Comparison of ENCODE assay signal across 21 cellular contexts in the genomic region with DNA sequence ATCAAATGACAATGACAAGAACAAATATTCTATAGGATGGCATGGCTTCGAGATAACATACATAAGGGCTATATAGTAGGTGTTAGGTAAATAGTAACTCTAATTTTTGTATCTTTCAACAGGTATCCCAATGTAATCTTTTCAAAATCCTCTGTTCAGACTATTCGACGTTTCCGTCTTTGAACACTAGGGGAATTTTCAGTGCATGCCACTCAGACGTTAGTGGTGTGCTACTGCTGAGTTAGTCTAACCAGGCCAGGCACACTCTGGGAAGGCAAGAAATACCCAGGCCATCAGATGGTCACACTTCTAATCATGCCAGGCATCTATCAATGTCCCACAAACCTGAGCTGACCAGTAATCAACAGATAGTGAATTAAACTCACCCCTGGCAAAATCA. TPM values are rescaled to one million over a fixed set of nuclear protein-coding genes. Genes with fewer than 3 reads are reported as not detected.
DNase-seq lines count a peak whose midpoint lies in the region; ATAC-seq and TF ChIP-seq lines count a peak whose summit lies in the region.
"Had no signal": no experiment of that assay in that cellular context is flagged by ENCODE, and none has a peak within 500 bp of the region (broad histone marks: within the 10 kb centered on the region; RNA-seq: fewer than 3 reads in every experiment).

No MANE protein-coding gene starts in this region.

- no peak overlapping the region for H3K4me3 ChIP-seq in GM23338
- no peak overlapping the region for H3K4me3 ChIP-seq in CD8-positive, alpha-beta T cell (ENCODE audit: low read depth, low read length)
- H3K4me3 ChIP-seq: coronary artery, stomach had no signal

- H3K27ac Mint-ChIP-seq in GM23338, result no peak overlapping the region
- H3K27ac Mint-ChIP-seq in activated naive CD4-positive, alpha-beta T cell treated with anti-CD3 and anti-CD28 coated beads, Interleukin-2, amount 50 U/mL, for 72 hours, result no peak overlapping the region
- H3K27ac Mint-ChIP-seq in CD8-positive, alpha-beta T cell, result no peak overlapping the region
- H3K27ac Mint-ChIP-seq: activated CD8-positive, alpha-beta memory T cell treated with anti-CD3 and anti-CD28 coated beads, Interleukin-2, amount 10 ng/mL, durations not matched to agents 7 days and 5 days; nephron; T-helper 1 cell treated with Interleukin-12 subunit alpha and Interleukin-12 subunit beta and Interleukin-4 antibody, amounts not matched to agents 30 μg/mL and 1 μg/mL, for 36 hours had no signal

- H3K4me1 Mint-ChIP-seq in GM23338, result peaks cover 19% of the 10 kb centered on the region
- H3K4me1 Mint-ChIP-seq in CD8-positive, alpha-beta T cell (ENCODE audit: low read depth), result peaks cover 1% of the 10 kb centered on the region

- H3K4me3 Mint-ChIP-seq in GM23338, result no peak overlapping the region
- H3K4me3 Mint-ChIP-seq in CD8-positive, alpha-beta T cell, result no peak overlapping the region
- H3K4me3 Mint-ChIP-seq: activated CD8-positive, alpha-beta memory T cell treated with anti-CD3 and anti-CD28 coated beads, Interleukin-2, amount 10 ng/mL, durations not matched to agents 7 days and 5 days; nephron; T-helper 1 cell treated with Interleukin-12 subunit alpha and Interleukin-12 subunit beta and Interleukin-4 antibody, amounts not matched to agents 30 μg/mL and 1 μg/mL, for 36 hours had no signal

- H3K9me3 Mint-ChIP-seq in GM23338, result no peaks in the 10 kb centered on the region
- H3K9me3 Mint-ChIP-seq in activated naive CD4-positive, alpha-beta T cell treated with anti-CD3 and anti-CD28 coated beads, Interleukin-2, amount 50 U/mL, for 72 hours, result no peaks in the 10 kb centered on the region
- no peaks in the 10 kb centered on the region for H3K9me3 Mint-ChIP-seq in CD8-positive, alpha-beta T cell
- H3K9me3 Mint-ChIP-seq: nephron; T-helper 1 cell treated with Interleukin-12 subunit alpha and Interleukin-12 subunit beta and Interleukin-4 antibody, amounts not matched to agents 30 μg/mL and 1 μg/mL, for 36 hours had no signal

- no peak overlapping the region for H2AFZ ChIP-seq in GM23338

- no peaks in the 10 kb centered on the region for H3K27me3 ChIP-seq in GM23338 (ENCODE audit: insufficient read depth)
- no peaks in the 10 kb centered on the region for H3K27me3 ChIP-seq in foreskin keratinocyte
- H3K27me3 ChIP-seq in CD8-positive, alpha-beta T cell (ENCODE audit: insufficient read depth, low read length), result no peaks in the 10 kb centered on the region

- H3K36me3 ChIP-seq in GM23338 (ENCODE audit: insufficient read depth), result no peaks in the 10 kb centered on the region
- H3K36me3 ChIP-seq in CD8-positive, alpha-beta T cell (ENCODE audit: insufficient read depth, low read length), result no peaks in the 10 kb centered on the region
- H3K36me3 ChIP-seq: stomach had no signal

- no peaks in the 10 kb centered on the region for H3K36me3 Mint-ChIP-seq in GM23338 (ENCODE audit: low read depth)
- no peaks in the 10 kb centered on the region for H3K36me3 Mint-ChIP-seq in activated naive CD4-positive, alpha-beta T cell treated with anti-CD3 and anti-CD28 coated beads, Interleukin-2, amount 50 U/mL, for 72 hours
- no peaks in the 10 kb centered on the region for H3K36me3 Mint-ChIP-seq in CD8-positive, alpha-beta T cell
- H3K36me3 Mint-ChIP-seq: activated CD8-positive, alpha-beta memory T cell treated with anti-CD3 and anti-CD28 coated beads, Interleukin-2, amount 10 ng/mL, durations not matched to agents 7 days and 5 days had no signal

- CTCF ChIA-PET in CD8-positive, alpha-beta T cell (lab: Charles Lee), result no interaction called here

- TF ChIP-seq CTCF in 22Rv1 (IDR thresholded peaks at IDR 0.05) (peak; percentile 25), GM23338 (conservative IDR thresholded peaks at IDR 0.05; ENCODE audit: low read depth in 2 of 2) (peak; percentile 28 to 47), foreskin keratinocyte (conservative IDR thresholded peaks at IDR 0.05) (peak; percentile 21)
- TF ChIP-seq CTCF in CD8-positive, alpha-beta T cell (IDR thresholded peaks at IDR 0.05), result no peak

- no peak overlapping the region for H3K4me2 ChIP-seq in GM23338

- intact Hi-C loops in CD8-positive, alpha-beta T cell (cut with DNase I, micrococcal nuclease), result no loop called here

- H3K4me1 ChIP-seq in GM23338 (ENCODE audit: insufficient read depth), result no peaks in the 10 kb centered on the region
- peaks cover 4% of the 10 kb centered on the region for H3K4me1 ChIP-seq in foreskin keratinocyte
- no peaks in the 10 kb centered on the region for H3K4me1 ChIP-seq in CD8-positive, alpha-beta T cell (ENCODE audit: insufficient read depth, low read length)

- POLR2A ChIA-PET in CD8-positive, alpha-beta T cell (lab: Charles Lee), result no interaction called here

- ATAC-seq in GM23338 (peak; percentile 65), SK-N-SH treated with all-trans-retinoic acid at 6 μM for 48 hours (0 out of 3 replicates have a peak, but pooled peaks have one; percentile 22), foreskin keratinocyte (no peak), HG03139 (IDR thresholded peaks at IDR 0.05; ENCODE audit: unreplicated experiment) (no peak)
- no peak for ATAC-seq in activated naive CD4-positive, alpha-beta T cell treated with anti-CD3 and anti-CD28 coated beads, Interleukin-2, amount 50 U/mL, for 72 hours
- no peak for ATAC-seq in CD8-positive, alpha-beta T cell

- H3K79me2 ChIP-seq in GM23338 (replicated peaks; ENCODE audit: insufficient read depth), result no peaks in the 10 kb centered on the region

- H3K9me3 ChIP-seq in CD8-positive, alpha-beta T cell (ENCODE audit: low read length), result no peaks in the 10 kb centered on the region
- H3K9me3 ChIP-seq: stomach had no signal

- H3K27ac ChIP-seq in 22Rv1 (no peak overlapping the region), GM23338 (ENCODE audit: low read depth) (no peak overlapping the region), foreskin keratinocyte (no peak overlapping the region), caudate nucleus (ENCODE audit: low read depth, low read length) (no peak overlapping the region)
- H3K27ac ChIP-seq in CD8-positive, alpha-beta T cell (ENCODE audit: low read depth, low read length), result no peak overlapping the region
- H3K27ac ChIP-seq: coronary artery, stomach had no signal

- H3F3A ChIP-seq in GM23338 (replicated peaks; ENCODE audit: low read depth), result no peaks in the 10 kb centered on the region

- H3K9me2 ChIP-seq in GM23338 (ENCODE audit: insufficient read depth), result no peaks in the 10 kb centered on the region

- H4K20me1 ChIP-seq in GM23338 (replicated peaks; ENCODE audit: insufficient read depth), result no peaks in the 10 kb centered on the region

- peaks cover 1% of the 10 kb centered on the region for H3K27me3 Mint-ChIP-seq in GM23338 (ENCODE audit: insufficient read depth, low read depth, poor library complexity)
- H3K27me3 Mint-ChIP-seq in CD8-positive, alpha-beta T cell (ENCODE audit: low read depth), result peaks cover 24% of the 10 kb centered on the region

- DNase-seq in GM23338 (ENCODE audit: low spot score), result peak; percentile 36
- no peak for DNase-seq in foreskin keratinocyte
- no peak for DNase-seq in activated naive CD4-positive, alpha-beta T cell treated with anti-CD3 and anti-CD28 coated beads, Interleukin-2, amount 50 U/mL, for 72 hours (ENCODE audit: low spot score in 2 of 2)
- no peak for DNase-seq in CD8-positive, alpha-beta T cell
- no peak for DNase-seq in caudate nucleus (lab: John Stamatoyannopoulos, UW)
- DNase-seq: activated CD8-positive, alpha-beta memory T cell treated with anti-CD3 and anti-CD28 coated beads, Interleukin-2, amount 10 ng/mL, durations not matched to agents 7 days and 5 days; activated effector memory CD4-positive, alpha-beta T cell treated with Interleukin-2 at 50 U/mL for 16 hours; anterior cingulate cortex; erythroblast; head of caudate nucleus; Karpas-422; NCI-H1417; NCI-H2171; stomach had no signal

TF ChIP-seq in GM23338, 12 proteins besides CTCF, POLR2A, EP300 and RAD21 (continues in another document):
- no peak for TF ChIP-seq POLR2AphosphoS5 (IDR thresholded peaks at IDR 0.05; ENCODE audit: low read depth)
- no peak for TF ChIP-seq CREB1 (CRISPR knock-in tag; IDR thresholded peaks at IDR 0.05; ENCODE audit: low read depth)
- no peak for TF ChIP-seq JUNB (IDR thresholded peaks at IDR 0.05; ENCODE audit: unreplicated experiment)
- no peak for TF ChIP-seq ZNF114 (CRISPR knock-in tag; IDR thresholded peaks at IDR 0.05)
- no peak for TF ChIP-seq NANOG (IDR thresholded peaks at IDR 0.05; ENCODE audit: borderline replicate concordance)
- TF ChIP-seq, protein P1, sequence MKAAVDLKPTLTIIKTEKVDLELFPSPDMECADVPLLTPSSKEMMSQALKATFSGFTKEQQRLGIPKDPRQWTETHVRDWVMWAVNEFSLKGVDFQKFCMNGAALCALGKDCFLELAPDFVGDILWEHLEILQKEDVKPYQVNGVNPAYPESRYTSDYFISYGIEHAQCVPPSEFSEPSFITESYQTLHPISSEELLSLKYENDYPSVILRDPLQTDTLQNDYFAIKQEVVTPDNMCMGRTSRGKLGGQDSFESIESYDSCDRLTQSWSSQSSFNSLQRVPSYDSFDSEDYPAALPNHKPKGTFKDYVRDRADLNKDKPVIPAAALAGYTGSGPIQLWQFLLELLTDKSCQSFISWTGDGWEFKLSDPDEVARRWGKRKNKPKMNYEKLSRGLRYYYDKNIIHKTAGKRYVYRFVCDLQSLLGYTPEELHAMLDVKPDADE (IDR thresholded peaks at IDR 0.05), result no peak

TF ChIP-seq in SK-N-SH treated with all-trans-retinoic acid at 6 μM for 48 hours, 23 proteins besides CTCF, POLR2A, EP300 and RAD21 (continues in another document):
- TF ChIP-seq PATZ1 (CRISPR knock-in tag; IDR thresholded peaks at IDR 0.05; ENCODE audit: borderline replicate concordance) (no peak), SNAI2 (CRISPR knock-in tag; IDR thresholded peaks at IDR 0.05) (no peak), ISL1 (CRISPR knock-in tag; IDR thresholded peaks at IDR 0.05) (no peak), RARB (CRISPR knock-in tag; IDR thresholded peaks at IDR 0.05) (no peak)

RNA-seq across cellular contexts. Expression of gene CREG2, which starts 14.6 kb away (rescaled TPM):
- total RNA-seq in GM23338 (2014; rRNA removed; shearing (Covaris generic)), result 0.12 and 2.6 TPM in 2 replicates
- polyA plus RNA-seq in GM23338 (2016; fragmentation: Nextera tagmentation; extraction: Ambion mirVana) (1.5 and 1.7 TPM in 2 replicates), foreskin keratinocyte (1.1 and 1.4 TPM in 2 replicates)
- total RNA-seq in foreskin keratinocyte, result 1.1 and 1.5 TPM in 2 replicates
- not detected for total RNA-seq in activated naive CD4-positive, alpha-beta T cell treated with anti-CD3 and anti-CD28 coated beads, Interleukin-2, amount 50 U/mL, for 72 hours
- not detected for total RNA-seq in CD8-positive, alpha-beta T cell
- total RNA-seq: activated CD8-positive, alpha-beta memory T cell treated with anti-CD3 and anti-CD28 coated beads, Interleukin-2, amount 10 ng/mL, durations not matched to agents 7 days and 5 days; lung microvascular endothelial cell had no signal

Comparison
In these comparisons a context has a peak if more than half of its experiments do, and no peak if none do; other contexts are left out.
1. ATAC-seq: peak in GM23338 (single experiment) and SK-N-SH treated with all-trans-retinoic acid at 6 μM for 48 hours (single experiment); none in foreskin keratinocyte (single experiment), activated naive CD4-positive, alpha-beta T cell treated with anti-CD3 and anti-CD28 coated beads, Interleukin-2, amount 50 U/mL, for 72 hours (0 of 2), CD8-positive, alpha-beta T cell (single experiment) and HG03139 (single experiment).